32 cellular contexts compared by ENCODE assay signal in the genomic region with DNA sequence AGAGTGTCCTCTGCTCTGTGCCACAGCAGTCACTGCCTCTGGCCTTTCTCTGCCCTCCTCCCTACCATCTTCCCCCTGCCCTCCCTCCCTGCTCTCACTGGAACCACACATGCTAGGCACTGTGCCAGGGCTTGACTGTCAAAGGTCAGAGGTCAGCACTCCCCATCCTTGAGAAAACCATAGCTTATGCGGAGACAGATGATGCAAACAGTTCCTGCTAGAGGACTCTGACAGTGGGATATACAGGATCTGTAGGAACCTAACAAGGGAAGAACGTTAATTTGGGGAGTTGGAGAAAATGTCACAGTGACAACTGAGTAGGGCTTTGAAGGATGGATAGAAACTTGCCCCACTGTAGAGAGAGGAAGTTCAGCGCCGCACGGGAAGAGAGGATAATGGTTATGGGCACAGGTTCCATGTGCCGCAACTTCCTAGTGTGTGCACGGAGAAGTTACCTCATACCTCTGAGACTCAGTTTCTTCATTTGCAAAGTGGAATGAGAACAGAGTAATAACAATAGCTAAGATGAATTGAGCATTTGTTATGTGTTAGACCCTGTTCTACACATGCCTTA. TPM values are rescaled to one million over a fixed set of nuclear protein-coding genes. Genes with fewer than 3 reads are reported as not detected.
DNase-seq lines count a peak whose midpoint lies in the region; ATAC-seq, FAIRE-seq and TF ChIP-seq lines count a peak whose summit lies in the region.
"Had no signal": no experiment of that assay in that cellular context is flagged by ENCODE, and none has a peak within 500 bp of the region (broad histone marks: within the 10 kb centered on the region; RNA-seq: fewer than 3 reads in every experiment).

No MANE protein-coding gene starts in this region.

- DNase-seq in MCF 10A (ENCODE audit: unreplicated experiment) = peak; percentile 28
- DNase-seq in mammary epithelial cell = no peak
- DNase-seq in PC-3 = peak; percentile 14
- peak; percentile 30 for DNase-seq in fibroblast of mammary gland (ENCODE audit: low read depth)
- DNase-seq in urothelium cell line (ENCODE audit: low spot score) = peak; percentile 27
- no peak for DNase-seq in activated T-cell treated with anti-CD3 and anti-CD28 coated beads for 4 hours
- no peak for DNase-seq in T1000 (lab: John Stamatoyannopoulos, UW)
- DNase-seq: activated CD4-positive, alpha-beta T cell treated with anti-CD3 and anti-CD28 coated beads for 4 hours; AML-193; CD4-positive, alpha-beta T cell; glutamatergic neuron; Kasumi-1; NCI-H1105; NCI-H187; nephron progenitor cell; ovary; PC-9; SHP77; stimulated activated CD4-positive, alpha-beta T cell treated with anti-CD3 and anti-CD28 coated beads, Interleukin-1b, Interleukin-23, amount 100 ng/mL, for 48 hours; stomach; T-helper 9 cell; uterus; WERI-Rb-1 had no signal

- H3K4me1 Mint-ChIP-seq in MCF 10A (ENCODE audit: insufficient read depth, unreplicated experiment) = no peaks in the 10 kb centered on the region
- H3K4me1 Mint-ChIP-seq: memory B cell had no signal

- no peaks in the 10 kb centered on the region for H3K9me2 ChIP-seq in PC-3 (replicated peaks; ENCODE audit: low read length)

- H3K27ac ChIP-seq in mammary epithelial cell (ENCODE audit: insufficient read depth, low read depth, low read length) (no peak overlapping the region), PC-3 (ENCODE audit: low read length) (no peak overlapping the region)
- H3K27ac ChIP-seq: A549, ovary, PC-9, right atrium auricular region, stomach, uterus, WERI-Rb-1 had no signal

- H3K4me3 Mint-ChIP-seq in MCF 10A (ENCODE audit: unreplicated experiment) = no peak overlapping the region
- H3K4me3 Mint-ChIP-seq: activated CD8-positive, alpha-beta T cell treated with anti-CD3 and anti-CD28 coated beads, Interleukin-2, amount 10 ng/mL, durations not matched to agents 7 days and 5 days; CD4-positive, alpha-beta T cell; memory B cell; nephron progenitor cell had no signal

- H3K9me3 ChIP-seq in mammary epithelial cell (replicated peaks; ENCODE audit: insufficient read depth, low read length) (no peaks in the 10 kb centered on the region), PC-3 (ENCODE audit: low read length) (no peaks in the 10 kb centered on the region)
- H3K9me3 ChIP-seq: A549, ovary, right atrium auricular region, stomach, uterus had no signal

- H3K9ac ChIP-seq in mammary epithelial cell (ENCODE audit: insufficient read depth, low read length) (no peak overlapping the region), PC-3 (ENCODE audit: low read length) (no peak overlapping the region)

- H3K27ac Mint-ChIP-seq in MCF 10A (ENCODE audit: low read depth, unreplicated experiment) = no peak overlapping the region
- H3K27ac Mint-ChIP-seq: activated CD8-positive, alpha-beta T cell treated with anti-CD3 and anti-CD28 coated beads, Interleukin-2, amount 10 ng/mL, durations not matched to agents 7 days and 5 days; activated naive CD4-positive, alpha-beta T cell treated with anti-CD3 and anti-CD28 coated beads, Interleukin-2, amount 50 U/mL, for 72 hours; CD4-positive, alpha-beta T cell; memory B cell had no signal

- H3K4me2 ChIP-seq in mammary epithelial cell (ENCODE audit: insufficient read depth, low read depth, low read length) = no peak overlapping the region
- no peak overlapping the region for H3K4me2 ChIP-seq in PC-3 (ENCODE audit: low read length)
- H3K4me2 ChIP-seq: A549, PC-9 had no signal

- intact Hi-C loops in MCF 10A (cut with micrococcal nuclease) = no loop called here
- intact Hi-C loops in mammary epithelial cell (cut with micrococcal nuclease) = no loop called here
- intact Hi-C loops in PC-3 (cut with micrococcal nuclease) = no loop called here

- no peak overlapping the region for H3K4me3 ChIP-seq in mammary epithelial cell (replicated peaks in 1 of 3; ENCODE audit: insufficient read depth in 1 of 3, low read depth in 2 of 3, low read length in 3 of 3)
- H3K4me3 ChIP-seq in PC-3 (ENCODE audit: low read length) = no peak overlapping the region
- no peak overlapping the region for H3K4me3 ChIP-seq in fibroblast of mammary gland (ENCODE audit: control insufficient read depth, low read depth, low read length)
- H3K4me3 ChIP-seq: A549, ovary, PC-9, right atrium auricular region, stomach, uterus had no signal

- H3K4me1 ChIP-seq in mammary epithelial cell (ENCODE audit: insufficient read depth, low read length) (no peaks in the 10 kb centered on the region), PC-3 (ENCODE audit: insufficient read depth, low read length) (no peaks in the 10 kb centered on the region)
- H3K4me1 ChIP-seq: A549, right atrium auricular region, stomach, uterus had no signal

- H3K79me2 ChIP-seq in mammary epithelial cell (ENCODE audit: insufficient read depth, low read length) (no peaks in the 10 kb centered on the region), PC-3 (ENCODE audit: low read length) (no peaks in the 10 kb centered on the region)

- POLR2A ChIA-PET in MCF 10A (lab: Yijun Ruan, JAX) (no interaction called here), PC-3 (lab: Charles Lee; ENCODE audit: unreplicated experiment) (no interaction called here)

- BruUV-seq in MCF 10A (replicated peaks; lab: Mats Ljungman, UMichigan) (no TSS peak), mammary epithelial cell (replicated peaks; lab: Mats Ljungman, UMichigan) (no TSS peak), PC-3 (replicated peaks; lab: Mats Ljungman, UMichigan) (no TSS peak)

- CTCF ChIA-PET in MCF 10A (lab: Yijun Ruan, JAX) = interaction anchor here (0.7 kb wide), 1 partner anchor 1377 kb away, joined by 3 read pairs; no protein-coding TSS in a partner anchor
- CTCF ChIA-PET in mammary epithelial cell (lab: Charles Lee; ENCODE audit: low non-redundant PET) = no interaction called here
- CTCF ChIA-PET in PC-3 (lab: Charles Lee) = interaction anchor here (0.6 kb wide), 1 partner anchor 52 kb away, joined by 14 read pairs; a partner anchor contains a TSS

- in situ Hi-C loops in mammary epithelial cell (cut with MboI; ENCODE audit: low sequenced_read_pairs in 2 of 2) = no loop called here

- H3K9me3 Mint-ChIP-seq in MCF 10A (ENCODE audit: unreplicated experiment) = no peaks in the 10 kb centered on the region
- H3K9me3 Mint-ChIP-seq: activated naive CD4-positive, alpha-beta T cell treated with anti-CD3 and anti-CD28 coated beads, Interleukin-2, amount 50 U/mL, for 72 hours; CD4-positive, alpha-beta T cell; nephron progenitor cell had no signal

- H3F3A ChIP-seq in PC-3 (ENCODE audit: low read length, unreplicated experiment) = no peaks in the 10 kb centered on the region

- H3K27me3 Mint-ChIP-seq in MCF 10A (ENCODE audit: insufficient read depth, unreplicated experiment) = no peaks in the 10 kb centered on the region
- H3K27me3 Mint-ChIP-seq: CD4-positive, alpha-beta T cell had no signal

- TF ChIP-seq CTCF in MCF 10A (IDR thresholded peaks at IDR 0.05; ENCODE audit: unreplicated experiment) (no peak), mammary epithelial cell (conservative IDR thresholded peaks at IDR 0.05 in 1 of 2, IDR thresholded peaks at IDR 0.05 in 1 of 2; ENCODE audit: extremely low read depth in 1 of 2, insufficient read depth in 1 of 2, low read depth in 1 of 2, low read length in 2 of 2) (no peak), PC-3 (conservative IDR thresholded peaks at IDR 0.05; ENCODE audit: low read depth, low read length) (no peak), fibroblast of mammary gland (conservative IDR thresholded peaks at IDR 0.05; ENCODE audit: control insufficient read depth, insufficient read depth, low read depth, low read length) (no peak)

- H4K20me1 ChIP-seq in mammary epithelial cell (ENCODE audit: insufficient read depth, low read length) (no peaks in the 10 kb centered on the region), PC-3 (ENCODE audit: low read length) (no peaks in the 10 kb centered on the region)

- ATAC-seq in PC-3 = no peak
- no peak for ATAC-seq in GM18519 (IDR thresholded peaks at IDR 0.05; ENCODE audit: low FRiP score, unreplicated experiment)
- ATAC-seq: activated CD8-positive, alpha-beta T cell treated with anti-CD3 and anti-CD28 coated beads, Interleukin-2, amount 10 ng/mL, durations not matched to agents 7 days and 5 days; activated naive CD4-positive, alpha-beta T cell treated with anti-CD3 and anti-CD28 coated beads, Interleukin-2, amount 50 U/mL, for 72 hours; HepG2; left lobe of liver had no signal

- H3K36me3 ChIP-seq in mammary epithelial cell (ENCODE audit: insufficient read depth, low read length) (no peaks in the 10 kb centered on the region), PC-3 (ENCODE audit: low read depth, low read length) (no peaks in the 10 kb centered on the region)
- H3K36me3 ChIP-seq: ovary, right atrium auricular region, stomach, uterus, WERI-Rb-1 had no signal

- H2AFZ ChIP-seq in mammary epithelial cell (ENCODE audit: low read depth, low read length) (no peak overlapping the region), PC-3 (ENCODE audit: low read length) (no peak overlapping the region)
- H2AFZ ChIP-seq: PC-9 had no signal

- 94% methylated on average over 7 of the region's 7 CpGs for WGBS in mammary epithelial cell (ENCODE audit: low coverage, missing lambda C conversion rate)

- FAIRE-seq in urothelium cell line (lab: Jason Lieb, UNC) = no peak
- FAIRE-seq: A549, endothelial cell of umbilical vein, HepG2 had no signal

- H3K36me3 Mint-ChIP-seq in MCF 10A (ENCODE audit: insufficient read depth, unreplicated experiment) = no peaks in the 10 kb centered on the region
- H3K36me3 Mint-ChIP-seq: activated naive CD4-positive, alpha-beta T cell treated with anti-CD3 and anti-CD28 coated beads, Interleukin-2, amount 50 U/mL, for 72 hours; memory B cell had no signal

- dilution Hi-C loops in mammary epithelial cell (cut with HindIII; ENCODE audit: low sequenced_read_pairs) = no loop called here

- H3K27me3 ChIP-seq in mammary epithelial cell (ENCODE audit: insufficient read depth, low read length) (no peaks in the 10 kb centered on the region), PC-3 (ENCODE audit: low read length) (no peaks in the 10 kb centered on the region)
- H3K27me3 ChIP-seq: ovary, right atrium auricular region, stomach, uterus had no signal

RNA-seq across cellular contexts. Expression of a gene that starts 29.3 kb away (rescaled TPM):
- total RNA-seq in MCF 10A (2022) (4.4 and 6.6 TPM in 2 replicates), mammary epithelial cell (1 to 10 TPM; 3.0 to 4.5 TPM), PC-3 (2014; rRNA removed) (11.2 and 14.0 TPM in 2 replicates)
- polyA plus RNA-seq in mammary epithelial cell = 3.3 TPM
- 38.2 TPM for polyA minus RNA-seq in mammary epithelial cell

RNA-seq across cellular contexts. Expression of a gene that starts 35.2 kb away (rescaled TPM):
- total RNA-seq in MCF 10A (2022) (0.44 and 0.64 TPM in 2 replicates), mammary epithelial cell (under 1 TPM; 0.33 to 0.75 TPM), PC-3 (2014; rRNA removed) (0.07 TPM in 1 of 2 replicates, not detected in the other)
- 0.10 TPM for polyA plus RNA-seq in mammary epithelial cell
- polyA minus RNA-seq in mammary epithelial cell = not detected
- total RNA-seq: activated CD8-positive, alpha-beta T cell treated with anti-CD3 and anti-CD28 coated beads, Interleukin-2, amount 10 ng/mL, durations not matched to agents 7 days and 5 days; activated naive CD4-positive, alpha-beta T cell treated with anti-CD3 and anti-CD28 coated beads, Interleukin-2, amount 50 U/mL, for 72 hours; endothelial cell of umbilical vein; HepG2; left lobe of liver; PC-9; right atrium auricular region; stomach had no signal
- polyA plus RNA-seq: endothelial cell of umbilical vein had no signal

RNA-seq across cellular contexts. Expression of a gene that starts 51.7 kb away (rescaled TPM):
- total RNA-seq in MCF 10A (2022) = 1.7 and 1.9 TPM in 2 replicates
- 1 to 10 TPM in 1 of 2 donors, under 1 TPM in 1; 0.67 to 2.5 TPM for total RNA-seq in mammary epithelial cell
- polyA plus RNA-seq in mammary epithelial cell = 0.14 TPM
- not detected for polyA minus RNA-seq in mammary epithelial cell
- 0.73 TPM in 1 of 2 replicates, not detected in the other for total RNA-seq in PC-3 (2014; rRNA removed)
- total RNA-seq: HepG2, right atrium auricular region had no signal
- polyA plus RNA-seq: ovary had no signal

Comparison
In these comparisons a context has a peak if more than half of its experiments do, and no peak if none do; other contexts are left out.
1. DNase-seq: peak in MCF 10A (single experiment), PC-3 (single experiment), fibroblast of mammary gland (single experiment) and urothelium cell line (single experiment); none in mammary epithelial cell (single experiment), activated T-cell treated with anti-CD3 and anti-CD28 coated beads for 4 hours (single experiment) and T1000 (single experiment).